Comparison of ENCODE assay signal across 9 cellular contexts in the genomic region with DNA sequence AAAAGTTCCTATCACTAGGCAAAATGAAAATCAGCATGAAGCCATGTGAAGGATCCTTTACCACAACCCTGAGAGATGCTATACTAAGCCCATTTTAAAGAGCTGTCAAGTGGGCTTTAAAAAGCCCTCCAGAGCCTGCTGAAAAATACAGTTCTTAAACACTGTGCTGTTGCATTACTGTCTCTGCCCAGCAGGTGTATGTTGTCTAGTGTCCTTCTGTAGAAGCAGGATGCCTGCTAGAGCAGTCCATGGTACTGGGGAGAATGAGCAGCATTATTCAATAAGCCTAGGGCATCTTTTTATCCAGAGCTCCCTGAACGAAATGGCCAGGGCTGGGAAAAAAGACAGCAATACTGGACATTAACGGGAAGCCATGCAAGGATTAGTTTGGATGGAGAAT.
DNase-seq lines count a peak whose midpoint lies in the region; ATAC-seq, FAIRE-seq and TF ChIP-seq lines count a peak whose summit lies in the region.
"Had no signal": no experiment of that assay in that cellular context is flagged by ENCODE, and none has a peak within 500 bp of the region (broad histone marks: within the 10 kb centered on the region; RNA-seq: fewer than 3 reads in every experiment).

No MANE protein-coding gene starts in this region.

- H3K27ac Mint-ChIP-seq in activated T-cell treated with anti-CD3 and anti-CD28 coated beads, Interleukin-2, amount 50 U/mL, for 24 hours, result no peak overlapping the region
- H3K27ac Mint-ChIP-seq: dendritic cell treated with granulocyte-macrophage colony-stimulating factor and Interleukin-4, amounts not matched to agents 40 ng/mL and 50 ng/mL, for 4 days had no signal

- CTCF ChIA-PET in A549 (lab: Yijun Ruan, JAX), result interaction anchor here (1.2 kb wide), 2 partner anchors 27 to 732 kb away, joined by 3 read pairs; no protein-coding TSS in a partner anchor

- no peaks in the 10 kb centered on the region for H3K36me3 ChIP-seq in SJCRH30
- no peaks in the 10 kb centered on the region for H3K36me3 ChIP-seq in mesendoderm (ENCODE audit: control insufficient read depth, insufficient read depth, low read length)

- ATAC-seq in A549 (peak; percentile 77 to 95; a peak in 5 of 6 replicates), GM18867 (IDR thresholded peaks at IDR 0.05; ENCODE audit: unreplicated experiment) (peak; percentile 90), HG03442 (IDR thresholded peaks at IDR 0.05; ENCODE audit: unreplicated experiment) (peak; percentile 88)

- no peaks in the 10 kb centered on the region for H3K79me2 ChIP-seq in mesendoderm (ENCODE audit: control insufficient read depth, insufficient read depth, low read length)

- no peak overlapping the region for H3K4me3 Mint-ChIP-seq in activated T-cell treated with anti-CD3 and anti-CD28 coated beads, Interleukin-2, amount 50 U/mL, for 24 hours
- H3K4me3 Mint-ChIP-seq: dendritic cell treated with granulocyte-macrophage colony-stimulating factor and Interleukin-4, amounts not matched to agents 40 ng/mL and 50 ng/mL, for 4 days had no signal

- no peak overlapping the region for H3K9ac ChIP-seq in mesendoderm (ENCODE audit: low read length)

- no peaks in the 10 kb centered on the region for H3K4me1 Mint-ChIP-seq in activated T-cell treated with anti-CD3 and anti-CD28 coated beads, Interleukin-2, amount 50 U/mL, for 24 hours (ENCODE audit: low read depth)

- H3K4me1 ChIP-seq in A549 (no peaks in the 10 kb centered on the region), SJCRH30 (no peaks in the 10 kb centered on the region), mesendoderm (ENCODE audit: control insufficient read depth, low read depth, low read length) (no peaks in the 10 kb centered on the region)

- no peak overlapping the region for H3K18ac ChIP-seq in mesendoderm (ENCODE audit: low read length)

- no peak for TF ChIP-seq CTCF in A549 (IDR thresholded peaks at IDR 0.05)
- TF ChIP-seq CTCF in coronary artery (IDR thresholded peaks at IDR 0.05), result no peak

- FAIRE-seq in A549 (lab: Jason Lieb, UNC), result no peak

- no peaks in the 10 kb centered on the region for H3K79me1 ChIP-seq in mesendoderm (ENCODE audit: low read length)

- no peak overlapping the region for H2AK5ac ChIP-seq in mesendoderm (ENCODE audit: low read length)

- H3K27ac ChIP-seq in A549 (no peak overlapping the region), SJCRH30 (no peak overlapping the region), mesendoderm (ENCODE audit: low read depth, low read length) (no peak overlapping the region), coronary artery (no peak overlapping the region)

- no peak overlapping the region for H4K8ac ChIP-seq in mesendoderm (ENCODE audit: low read depth, low read length)

- H2BK15ac ChIP-seq in mesendoderm (replicated peaks; ENCODE audit: low read depth), result no peak overlapping the region

- H3K4ac ChIP-seq in mesendoderm (ENCODE audit: low read depth, low read length), result no peak overlapping the region

- H4K5ac ChIP-seq in mesendoderm (ENCODE audit: low read length), result no peak overlapping the region

- H3K9me3 ChIP-seq in A549 (no peaks in the 10 kb centered on the region), SJCRH30 (replicated peaks) (no peaks in the 10 kb centered on the region)

- H3K23ac ChIP-seq in mesendoderm (ENCODE audit: low read length), result no peak overlapping the region

- TF ChIP-seq POLR2A in A549 (IDR thresholded peaks at IDR 0.05; ENCODE audit: low read length), result no peak

- H3K27me3 Mint-ChIP-seq in activated T-cell treated with anti-CD3 and anti-CD28 coated beads, Interleukin-2, amount 50 U/mL, for 24 hours, result peaks cover 5% of the 10 kb centered on the region
- H3K27me3 Mint-ChIP-seq: dendritic cell treated with granulocyte-macrophage colony-stimulating factor and Interleukin-4, amounts not matched to agents 40 ng/mL and 50 ng/mL, for 4 days had no signal

- H3K9me3 Mint-ChIP-seq in activated T-cell treated with anti-CD3 and anti-CD28 coated beads, Interleukin-2, amount 50 U/mL, for 24 hours, result no peaks in the 10 kb centered on the region
- H3K9me3 Mint-ChIP-seq: dendritic cell treated with granulocyte-macrophage colony-stimulating factor and Interleukin-4, amounts not matched to agents 40 ng/mL and 50 ng/mL, for 4 days had no signal

- no peak overlapping the region for H3K56ac ChIP-seq in mesendoderm (ENCODE audit: low read length)

- H3K27me3 ChIP-seq in SJCRH30 (no peaks in the 10 kb centered on the region), mesendoderm (ENCODE audit: insufficient read depth, low read length, poor library complexity) (no peaks in the 10 kb centered on the region)

- H2BK120ac ChIP-seq in mesendoderm (ENCODE audit: low read depth, low read length), result no peak overlapping the region

- 52% methylated on average over 2 of the region's 2 CpGs for WGBS in A549 (ENCODE audit: missing lambda C conversion rate)
- WGBS in mesendoderm (ENCODE audit: extremely low coverage, insufficient coverage, low lambda C conversion rate), result no CpG with 5 or more reads among the region's 2 CpGs

- TF ChIP-seq RAD21 in A549 (conservative IDR thresholded peaks at IDR 0.05 in 1 of 2, IDR thresholded peaks at IDR 0.05 in 1 of 2), result peak in 1 of 2 experiments; percentile 11; a peak in 1 of 5 replicates

- H3K4me3 ChIP-seq in A549 (no peak overlapping the region), SJCRH30 (no peak overlapping the region), mesendoderm (ENCODE audit: low read length) (no peak overlapping the region), coronary artery (no peak overlapping the region)

- no peaks in the 10 kb centered on the region for H3K36me3 Mint-ChIP-seq in activated T-cell treated with anti-CD3 and anti-CD28 coated beads, Interleukin-2, amount 50 U/mL, for 24 hours (ENCODE audit: low read depth)

- H2BK5ac ChIP-seq in mesendoderm (ENCODE audit: low read length), result no peak overlapping the region

- POLR2A ChIA-PET in A549 (lab: Yijun Ruan, JAX), result no interaction called here

- DNase-seq in A549 (ENCODE audit: low read depth in 1 of 2, low spot score in 1 of 2) (peak; percentile 3 to 48), SJCRH30 (peak; percentile 11 to 52), mesendoderm (peak; percentile 79), kidney glomerular epithelial cell (lab: John Stamatoyannopoulos, UW) (no peak), coronary artery (ENCODE audit: low spot score) (no peak)
- no peak for DNase-seq in activated T-cell treated with anti-CD3 and anti-CD28 coated beads, Interleukin-2, amount 50 U/mL, for 24 hours

- H3K4me2 ChIP-seq in A549 (no peak overlapping the region), mesendoderm (ENCODE audit: low read length) (no peak overlapping the region)

- TF ChIP-seq EP300 in A549 (IDR thresholded peaks at IDR 0.05), result no peak

TF ChIP-seq in A549, 52 proteins besides CTCF, POLR2A, EP300 and RAD21:
- TF ChIP-seq BHLHE40 (IDR thresholded peaks at IDR 0.05; ENCODE audit: low read depth, low read length), result no peak
- no peak for TF ChIP-seq ZSCAN20 (CRISPR knock-in tag; IDR thresholded peaks at IDR 0.05)
- TF ChIP-seq, protein P1, sequence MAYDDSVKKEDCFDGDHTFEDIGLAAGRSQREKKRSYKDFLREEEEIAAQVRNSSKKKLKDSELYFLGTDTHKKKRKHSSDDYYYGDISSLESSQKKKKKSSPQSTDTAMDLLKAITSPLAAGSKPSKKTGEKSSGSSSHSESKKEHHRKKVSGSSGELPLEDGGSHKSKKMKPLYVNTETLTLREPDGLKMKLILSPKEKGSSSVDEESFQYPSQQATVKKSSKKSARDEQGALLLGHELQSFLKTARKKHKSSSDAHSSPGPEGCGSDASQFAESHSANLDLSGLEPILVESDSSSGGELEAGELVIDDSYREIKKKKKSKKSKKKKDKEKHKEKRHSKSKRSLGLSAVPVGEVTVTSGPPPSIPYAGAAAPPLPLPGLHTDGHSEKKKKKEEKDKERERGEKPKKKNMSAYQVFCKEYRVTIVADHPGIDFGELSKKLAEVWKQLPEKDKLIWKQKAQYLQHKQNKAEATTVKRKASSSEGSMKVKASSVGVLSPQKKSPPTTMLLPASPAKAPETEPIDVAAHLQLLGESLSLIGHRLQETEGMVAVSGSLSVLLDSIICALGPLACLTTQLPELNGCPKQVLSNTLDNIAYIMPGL (CRISPR knock-in tag; IDR thresholded peaks at IDR 0.05; ENCODE audit: borderline replicate concordance), result no peak
- no peak for TF ChIP-seq HOXB5 (CRISPR knock-in tag; IDR thresholded peaks at IDR 0.05)
- no peak for TF ChIP-seq KDM1A (IDR thresholded peaks at IDR 0.05; ENCODE audit: low read depth)
- TF ChIP-seq MAZ (IDR thresholded peaks at IDR 0.05; ENCODE audit: borderline replicate concordance, low read depth, low read length), result no peak
- no peak for TF ChIP-seq NR3C1 (IDR thresholded peaks at IDR 0.05)
- no peak for TF ChIP-seq FOSL2 (IDR thresholded peaks at IDR 0.05)
- no peak for TF ChIP-seq FOSL2 (CRISPR knock-in tag; IDR thresholded peaks at IDR 0.05)
- no peak for TF ChIP-seq EHF (CRISPR knock-in tag; IDR thresholded peaks at IDR 0.05)
- TF ChIP-seq, protein P2, sequence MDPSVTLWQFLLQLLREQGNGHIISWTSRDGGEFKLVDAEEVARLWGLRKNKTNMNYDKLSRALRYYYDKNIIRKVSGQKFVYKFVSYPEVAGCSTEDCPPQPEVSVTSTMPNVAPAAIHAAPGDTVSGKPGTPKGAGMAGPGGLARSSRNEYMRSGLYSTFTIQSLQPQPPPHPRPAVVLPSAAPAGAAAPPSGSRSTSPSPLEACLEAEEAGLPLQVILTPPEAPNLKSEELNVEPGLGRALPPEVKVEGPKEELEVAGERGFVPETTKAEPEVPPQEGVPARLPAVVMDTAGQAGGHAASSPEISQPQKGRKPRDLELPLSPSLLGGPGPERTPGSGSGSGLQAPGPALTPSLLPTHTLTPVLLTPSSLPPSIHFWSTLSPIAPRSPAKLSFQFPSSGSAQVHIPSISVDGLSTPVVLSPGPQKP (IDR thresholded peaks at IDR 0.05; ENCODE audit: low read depth, low read length), result no peak
- TF ChIP-seq HEYL (CRISPR knock-in tag; IDR thresholded peaks at IDR 0.05), result no peak

Comparison
In these comparisons a context has a peak if more than half of its experiments do, and no peak if none do; other contexts are left out.
1. DNase-seq: peak in A549 (2 of 2), SJCRH30 (2 of 2) and mesendoderm (single experiment); none in kidney glomerular epithelial cell (single experiment), coronary artery (single experiment) and activated T-cell treated with anti-CD3 and anti-CD28 coated beads, Interleukin-2, amount 50 U/mL, for 24 hours (single experiment).
2. Peak in every context shown above with its lines, with median percentiles within 50 percentile points of each other: ATAC-seq.